In genomic region chr14:102952276-102952675, GRCh38 we compare ENCODE assay signal across 22 cellular contexts. TPM values are rescaled to one million over a fixed set of nuclear protein-coding genes. Genes with fewer than 3 reads are reported as not detected.
DNase-seq lines count a peak whose midpoint lies in the region; ATAC-seq and TF ChIP-seq lines count a peak whose summit lies in the region.
"Had no signal": no experiment of that assay in that cellular context is flagged by ENCODE, and none has a peak within 500 bp of the region (broad histone marks: within the 10 kb centered on the region; RNA-seq: fewer than 3 reads in every experiment).

No MANE protein-coding gene starts in this region.

- no peaks in the 10 kb centered on the region for H3K9me2 ChIP-seq in OCI-LY7 (ENCODE audit: insufficient read depth, low read length)

- H3K4me2 ChIP-seq in OCI-LY7 (ENCODE audit: low read length) = no peak overlapping the region

- no peaks in the 10 kb centered on the region for H3K79me2 ChIP-seq in OCI-LY7 (ENCODE audit: insufficient read depth, low read depth, low read length)

- H3K4me3 ChIP-seq in endodermal cell (ENCODE audit: low read length) (no peak overlapping the region), OCI-LY7 (ENCODE audit: low read depth, low read length, poor library complexity, severe bottlenecking) (no peak overlapping the region)
- H3K4me3 ChIP-seq: BLaER1 treated with 17β-estradiol and CSF1 and Interleukin-3, amounts not matched to agents 10 nM and 100 nM; K562 had no signal

- DNase-seq in ELF-1 (ENCODE audit: low read depth, low spot score) (peak; percentile 34), endodermal cell (no peak), osteocyte (ENCODE audit: extremely low spot score, unreplicated experiment) (no peak), Kasumi-1 (lab: John Stamatoyannopoulos, UW) (no peak), OCI-LY7 (ENCODE audit: low spot score) (no peak)
- no peak for DNase-seq in activated effector memory CD4-positive, alpha-beta T cell treated with anti-CD3 and anti-CD28 coated beads, Interleukin-2, amount 50 U/mL, for 16 hours
- DNase-seq: CD8-positive, alpha-beta memory T cell; DMS53; EL; HFFc6; MV-4-11; NCI-H187; NCI-H2107; NCI-H226; NCI-H524; NCI-H82; PC-3 had no signal

- H3K27ac Mint-ChIP-seq in endodermal cell (peak overlapping the region; percentile 66), osteocyte (ENCODE audit: unreplicated experiment) (peak overlapping the region; percentile 79)
- H3K27ac Mint-ChIP-seq: CD8-positive, alpha-beta memory T cell; HFFc6 had no signal

- H3K36me3 ChIP-seq in endodermal cell (ENCODE audit: control insufficient read depth, insufficient read depth, low read length) (peaks cover 77% of the 10 kb centered on the region), OCI-LY7 (ENCODE audit: insufficient read depth, low read length) (no peaks in the 10 kb centered on the region)

- peak overlapping the region; percentile 67 for H3K27ac ChIP-seq in angular gyrus (ENCODE audit: low read depth, low read length)
- no peak overlapping the region for H3K27ac ChIP-seq in endodermal cell (ENCODE audit: low read depth, low read length)
- no peak overlapping the region for H3K27ac ChIP-seq in OCI-LY7 (ENCODE audit: low read depth, low read length, poor library complexity, severe bottlenecking)
- H3K27ac ChIP-seq: BLaER1 treated with 17β-estradiol and CSF1 and Interleukin-3, amounts not matched to agents 10 nM and 100 nM had no signal

- no peak for ATAC-seq in GM18502 (IDR thresholded peaks at IDR 0.05; ENCODE audit: poor library complexity, unreplicated experiment)
- ATAC-seq: K562, PC-3 had no signal

- TF ChIP-seq CTCF in endodermal cell (conservative IDR thresholded peaks at IDR 0.05) (no peak), osteocyte (IDR thresholded peaks at IDR 0.05) (no peak), OCI-LY7 (conservative IDR thresholded peaks at IDR 0.05; ENCODE audit: low read length) (no peak)

- H3K4me1 Mint-ChIP-seq in endodermal cell (peaks cover 29% of the 10 kb centered on the region), osteocyte (ENCODE audit: unreplicated experiment) (peaks cover 17% of the 10 kb centered on the region)

- H3K9ac ChIP-seq in endodermal cell (ENCODE audit: extremely low read depth, low read length, poor library complexity, severe bottlenecking) = no peak overlapping the region
- H3K9ac ChIP-seq: BLaER1 treated with 17β-estradiol and CSF1 and Interleukin-3, amounts not matched to agents 10 nM and 100 nM had no signal

- H3K27me3 ChIP-seq in endodermal cell (ENCODE audit: control insufficient read depth, insufficient read depth, low read length, poor library complexity, severe bottlenecking) = no peaks in the 10 kb centered on the region
- H3K27me3 ChIP-seq: BLaER1 treated with 17β-estradiol and CSF1 and Interleukin-3, amounts not matched to agents 10 nM and 100 nM had no signal

- no peaks in the 10 kb centered on the region for H4K20me1 ChIP-seq in OCI-LY7 (ENCODE audit: insufficient read depth, low read length)

- H3K9me3 ChIP-seq in endodermal cell (ENCODE audit: control insufficient read depth, low read length) = no peaks in the 10 kb centered on the region
- no peaks in the 10 kb centered on the region for H3K9me3 ChIP-seq in OCI-LY7 (ENCODE audit: low read length)
- H3K9me3 ChIP-seq: BLaER1 treated with 17β-estradiol and CSF1 and Interleukin-3, amounts not matched to agents 10 nM and 100 nM had no signal

- H3K27me3 Mint-ChIP-seq in endodermal cell (ENCODE audit: insufficient read depth) = no peaks in the 10 kb centered on the region
- no peaks in the 10 kb centered on the region for H3K27me3 Mint-ChIP-seq in osteocyte (ENCODE audit: unreplicated experiment)

- H3K4me3 Mint-ChIP-seq in endodermal cell (no peak overlapping the region), osteocyte (ENCODE audit: unreplicated experiment) (no peak overlapping the region)
- H3K4me3 Mint-ChIP-seq: CD8-positive, alpha-beta memory T cell; HFFc6 had no signal

- intact Hi-C loops in OCI-LY7 (cut with micrococcal nuclease; ENCODE audit: unreplicated experiment) = no loop called here

- POLR2A ChIA-PET in OCI-LY7 (lab: Charles Lee) = no interaction called here

- CTCF ChIA-PET in OCI-LY7 (lab: Charles Lee; ENCODE audit: unreplicated experiment) = no interaction called here

- H3K36me3 Mint-ChIP-seq in endodermal cell (ENCODE audit: low read depth) (peaks cover 66% of the 10 kb centered on the region), osteocyte (ENCODE audit: unreplicated experiment) (peaks cover 43% of the 10 kb centered on the region)

- no peaks in the 10 kb centered on the region for H3K9me3 Mint-ChIP-seq in endodermal cell
- no peaks in the 10 kb centered on the region for H3K9me3 Mint-ChIP-seq in osteocyte (ENCODE audit: unreplicated experiment)
- H3K9me3 Mint-ChIP-seq: CD8-positive, alpha-beta memory T cell; HFFc6 had no signal

- 94 to 98% methylated on average over 2 to 6 of the region's 6 CpGs for WGBS in endodermal cell (ENCODE audit: insufficient coverage in 1 of 2, insufficient read length in 1 of 2), 2 experiments

- BruUV-seq in OCI-LY7 (replicated peaks; lab: Mats Ljungman, UMichigan) = no TSS peak

- H3K4me1 ChIP-seq in endodermal cell (ENCODE audit: control insufficient read depth, insufficient read depth, low read length) = peaks cover 6% of the 10 kb centered on the region
- H3K4me1 ChIP-seq in OCI-LY7 (ENCODE audit: insufficient read depth, low read length, poor library complexity, severe bottlenecking) = peaks cover 11% of the 10 kb centered on the region

- no peak overlapping the region for H2AFZ ChIP-seq in OCI-LY7 (ENCODE audit: low read length)

RNA-seq across cellular contexts. Expression of gene AMN, which starts 29.8 kb away (rescaled TPM):
- total RNA-seq in endodermal cell (1 to 10 TPM; 1.9 to 3.2 TPM), osteocyte (0.37 and 0.86 TPM in 2 replicates), OCI-LY7 (2022) (5.6 and 6.4 TPM in 2 replicates)
- polyA plus RNA-seq in endodermal cell (2013, experiment 1 of 2) = 1.6 TPM
- polyA plus RNA-seq in endodermal cell (2013, experiment 2 of 2) = 0.62 TPM
- total RNA-seq in OCI-LY7 (2014; rRNA removed; shearing (Covaris generic)) = 0.18 and 0.35 TPM in 2 replicates
- total RNA-seq: H4, HFFc6, PC-3 had no signal
- polyA plus RNA-seq: K562 had no signal
